Comparison of ENCODE assay signal across 19 cellular contexts in genomic region chr1:16186655-16187235, GRCh38. TPM values are rescaled to one million over a fixed set of nuclear protein-coding genes. Genes with fewer than 3 reads are reported as not detected.
"Had no signal": no experiment of that assay in that cellular context is flagged by ENCODE, and none has a peak within 500 bp of the region (broad histone marks: within the 10 kb centered on the region; RNA-seq: fewer than 3 reads in every experiment).

No MANE protein-coding gene starts in this region.

- H3K9me3 ChIP-seq: heart right ventricle had no signal

- H3K27me3 ChIP-seq: brain microvascular endothelial cell, heart right ventricle had no signal

- DNase-seq: activated CD4-positive, alpha-beta T cell treated with anti-CD3 and anti-CD28 coated beads, Interleukin-2, amount 10 ng/mL, durations not matched to agents 7 days and 5 days; activated CD4-positive, CD25-positive, alpha-beta regulatory T cell; activated CD8-positive, alpha-beta T cell treated with anti-CD3 and anti-CD28 coated beads, Interleukin-2, amount 10 ng/mL, durations not matched to agents 7 days and 5 days; activated naive CD4-positive, alpha-beta T cell treated with Interleukin-2 at 50 U/mL for 16 hours; activated naive CD8-positive, alpha-beta T cell treated with anti-CD3 and anti-CD28 coated beads, Interleukin-2, amount 10 ng/mL, durations not matched to agents 7 days and 5 days; activated T-cell treated with anti-CD3 and anti-CD28 coated beads, Interleukin-2, amount 50 U/mL, for 24 hours; brain microvascular endothelial cell; central memory CD4-positive, alpha-beta T cell; heart right ventricle; kidney glomerular epithelial cell; posterior cingulate gyrus; retina; stimulated activated CD4-positive, alpha-beta T cell treated with anti-CD3 and anti-CD28 coated beads, Interleukin-12 subunit alpha, Interleukin-12 subunit beta, amount 100 ng/mL, for 4 hours; stimulated activated CD4-positive, alpha-beta T cell treated with anti-CD3 and anti-CD28 coated beads, Interleukin-1b, Interleukin-23, amount 100 ng/mL, for 48 hours; stimulated activated CD8-positive, alpha-beta memory T cell treated with anti-CD3 and anti-CD28 coated beads, Interleukin-4, amount 100 ng/mL, for 48 hours; stimulated activated naive CD4-positive, alpha-beta T cell; T1000 had no signal

- H3K36me3 ChIP-seq: brain microvascular endothelial cell, heart right ventricle had no signal

- H3K4me3 ChIP-seq: heart right ventricle had no signal

- H3K27ac ChIP-seq: brain microvascular endothelial cell, heart right ventricle had no signal

RNA-seq across cellular contexts. Expression of gene EPHA2, which starts 30.9 kb away (rescaled TPM):
- total RNA-seq: activated CD4-positive, alpha-beta T cell treated with anti-CD3 and anti-CD28 coated beads, Interleukin-2, amount 10 ng/mL, durations not matched to agents 7 days and 5 days; activated CD8-positive, alpha-beta T cell treated with anti-CD3 and anti-CD28 coated beads, Interleukin-2, amount 10 ng/mL, durations not matched to agents 7 days and 5 days; activated naive CD8-positive, alpha-beta T cell treated with anti-CD3 and anti-CD28 coated beads, Interleukin-2, amount 10 ng/mL, durations not matched to agents 7 days and 5 days; activated T-helper 2 cell treated with anti-CD3 and anti-CD28 coated beads, Interferon-gamma antibody, Interleukin-2, Interleukin-4, amounts not matched to agents 10 μg/mL and 5 μg/mL and 100 μg/mL, durations not matched to agents 14 hours and 24 hours and 36 hours; T-helper 1 cell treated with Interleukin-12 subunit alpha and Interleukin-12 subunit beta and Interleukin-4 antibody, amounts not matched to agents 30 ng/mL and 1 ng/mL, for 36 hours had no signal
